ENCODE assay signal across 18 cellular contexts in the genomic region with DNA sequence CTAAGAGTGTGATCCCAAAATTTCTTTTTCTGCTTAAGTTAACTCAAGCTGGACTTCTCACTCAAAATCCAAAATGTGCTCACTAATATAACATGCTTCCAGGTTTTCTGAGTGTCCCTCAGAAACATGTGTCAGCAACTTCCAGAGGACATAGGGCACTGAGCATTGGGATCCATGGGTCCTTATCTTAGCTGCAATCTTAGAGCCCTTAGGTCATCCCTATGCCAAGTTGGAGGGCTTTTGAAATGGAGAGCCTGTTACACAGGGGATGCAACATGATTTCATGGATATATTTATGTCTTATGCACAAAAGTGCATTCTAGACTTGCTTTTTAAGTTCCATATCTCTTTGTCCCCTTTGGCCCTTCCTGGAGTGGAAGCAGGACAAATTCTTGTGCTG. TPM values are rescaled to one million over a fixed set of nuclear protein-coding genes. Genes with fewer than 3 reads are reported as not detected.
A peak's percentile ranks its signal among the peaks of the same experiment; 100 is the strongest.
DNase-seq lines count a peak whose midpoint lies in the region; ATAC-seq, FAIRE-seq and TF ChIP-seq lines count a peak whose summit lies in the region.
"Had no signal": no experiment of that assay in that cellular context is flagged by ENCODE, and none has a peak within 500 bp of the region (broad histone marks: within the 10 kb centered on the region; RNA-seq: fewer than 3 reads in every experiment).

No MANE protein-coding gene starts in this region.

- H3K79me2 ChIP-seq in Karpas-422 (ENCODE audit: low read length): no peaks in the 10 kb centered on the region
- H3K79me2 ChIP-seq in HepG2 (ENCODE audit: insufficient read depth, low read length): no peaks in the 10 kb centered on the region

- H3K9ac ChIP-seq in Karpas-422 (ENCODE audit: low read length) (no peak overlapping the region), HepG2 (ENCODE audit: insufficient read depth, low read depth, low read length) (peak overlapping the region; percentile 29; the same call in 1 of the 2 replicates)

- TF ChIP-seq EP300 in HepG2 (IDR thresholded peaks at IDR 0.05; ENCODE audit: low read depth in 2 of 2, low read length in 2 of 2) (no peak), HepG2 (CRISPR knock-in tag; IDR thresholded peaks at IDR 0.05; ENCODE audit: borderline replicate concordance) (no peak)

- CTCF ChIA-PET in HepG2 (lab: Yijun Ruan, JAX; ENCODE audit: low intra/inter-chr PET ratio, low total read pairs): no interaction called here

- H3K9me2 ChIP-seq in Karpas-422 (replicated peaks; ENCODE audit: insufficient read depth, low read length): no peaks in the 10 kb centered on the region

- no peak overlapping the region for H3K4me3 ChIP-seq in Karpas-422 (ENCODE audit: low read length)
- H3K4me3 ChIP-seq in ascending aorta: no peak overlapping the region
- H3K4me3 ChIP-seq in HepG2 (replicated peaks in 1 of 3; ENCODE audit: insufficient read depth in 1 of 3, low read depth in 2 of 3, low read length in 3 of 3): no peak overlapping the region
- H3K4me3 ChIP-seq: HAP-1 had no signal

- H3K9me3 ChIP-seq in Karpas-422 (ENCODE audit: low read length) (no peaks in the 10 kb centered on the region), ascending aorta (no peaks in the 10 kb centered on the region), HepG2 (ENCODE audit: low read length) (no peaks in the 10 kb centered on the region)
- H3K9me3 ChIP-seq: HAP-1 had no signal

- TF ChIP-seq POLR2A in HepG2 (IDR thresholded peaks at IDR 0.05; ENCODE audit: insufficient read depth in 1 of 2, low read depth in 2 of 2, low read length in 2 of 2): no peak

- H3K36me3 ChIP-seq in Karpas-422 (ENCODE audit: insufficient read depth, low read length): no peaks in the 10 kb centered on the region
- H3K36me3 ChIP-seq in ascending aorta: no peaks in the 10 kb centered on the region
- no peaks in the 10 kb centered on the region for H3K36me3 ChIP-seq in HepG2 (replicated peaks in 1 of 2; ENCODE audit: control insufficient read depth in 1 of 2, insufficient read depth in 2 of 2, low read length in 2 of 2)
- H3K36me3 ChIP-seq: HAP-1 had no signal

- TF ChIP-seq CTCF in ascending aorta (IDR thresholded peaks at IDR 0.05): no peak
- no peak for TF ChIP-seq CTCF in HepG2 (CRISPR knock-in tag; IDR thresholded peaks at IDR 0.05)

- H3K4me1 ChIP-seq in Karpas-422 (ENCODE audit: low read length) (no peaks in the 10 kb centered on the region), ascending aorta (no peaks in the 10 kb centered on the region), HepG2 (ENCODE audit: insufficient read depth, low read length) (peaks cover 50% of the 10 kb centered on the region)

- no peak for FAIRE-seq in HepG2 (lab: Jason Lieb, UNC)
- FAIRE-seq: GM12891, GM18507, H54 had no signal

- no TSS peak for BruUV-seq in HepG2 (replicated peaks; lab: Mats Ljungman, UMichigan)

- H3K27me3 ChIP-seq in Karpas-422 (ENCODE audit: low read length) (no peaks in the 10 kb centered on the region), ascending aorta (no peaks in the 10 kb centered on the region), HepG2 (ENCODE audit: control insufficient read depth in 1 of 2, insufficient read depth in 2 of 2, low read length in 2 of 2) (no peaks in the 10 kb centered on the region)

- in situ Hi-C loops in HepG2 (cut with HindIII; ENCODE audit: extremely low pct_ligation_motif_present, low pct_unique_long_range_greater_than_20kb): no loop called here

- POLR2A ChIA-PET in HepG2 (lab: Yijun Ruan, JAX): no interaction called here

- H3K4me2 ChIP-seq in Karpas-422 (ENCODE audit: low read depth, low read length, poor library complexity, severe bottlenecking): no peak overlapping the region
- H3K4me2 ChIP-seq in HepG2 (ENCODE audit: low read depth, low read length): no peak overlapping the region

- no peak for TF ChIP-seq RAD21 in HepG2 (CRISPR knock-in tag; IDR thresholded peaks at IDR 0.05)

- ATAC-seq in HepG2 (no peak), GM18517 (IDR thresholded peaks at IDR 0.05; ENCODE audit: unreplicated experiment) (no peak), HG02852 (IDR thresholded peaks at IDR 0.05; ENCODE audit: unreplicated experiment) (no peak)

- no peak overlapping the region for H3K27ac ChIP-seq in Karpas-422 (ENCODE audit: low read length)
- H3K27ac ChIP-seq in ascending aorta: peak overlapping the region; percentile 1 to 42
- no peak overlapping the region for H3K27ac ChIP-seq in HepG2 (ENCODE audit: extremely low read length, insufficient read depth, low read length)

- no peaks in the 10 kb centered on the region for H4K20me1 ChIP-seq in Karpas-422 (ENCODE audit: insufficient read depth, low read depth, low read length)
- no peaks in the 10 kb centered on the region for H4K20me1 ChIP-seq in HepG2 (ENCODE audit: insufficient read depth, low read length)

- intact Hi-C loops in ascending aorta (cut with DNase I): no loop called here
- intact Hi-C loops in HepG2 (cut with micrococcal nuclease; ENCODE audit: unreplicated experiment): loop anchor here (10.0 kb wide), 1 partner anchor 195 kb away; no protein-coding TSS in a partner anchor

- H2AFZ ChIP-seq in Karpas-422 (ENCODE audit: low read length): no peak overlapping the region
- H2AFZ ChIP-seq in HepG2 (ENCODE audit: low read length): no peak overlapping the region

- DNase-seq in Karpas-422 (peak; percentile 14), ascending aorta (ENCODE audit: low spot score in 2 of 2) (no peak), HepG2 (ENCODE audit: low spot score) (no peak), NCI-H2081 (lab: John Stamatoyannopoulos, UW) (no peak)
- DNase-seq: C1 segment of cervical spinal cord; Calu3; CD4-positive, alpha-beta memory T cell; COR-L47; DMS53; DMS79 treated with DMSO at 0.1 percent for 48 hours; GF-D8; GOT3 had no signal

TF ChIP-seq in HepG2, 621 proteins besides CTCF, POLR2A, EP300 and RAD21 (continues in another document):
- TF ChIP-seq ZNF232 (CRISPR knock-in tag; IDR thresholded peaks at IDR 0.05; ENCODE audit: borderline replicate concordance) (no peak), ZBTB1 (CRISPR knock-in tag; IDR thresholded peaks at IDR 0.05; ENCODE audit: borderline replicate concordance) (no peak), TBL1XR1 (IDR thresholded peaks at IDR 0.05; ENCODE audit: borderline replicate concordance, low read length, partially characterized antibody) (no peak), PRMT3 (CRISPR knock-in tag; IDR thresholded peaks at IDR 0.05; ENCODE audit: borderline replicate concordance, low read depth) (no peak), ARNT (IDR thresholded peaks at IDR 0.05) (no peak), TEAD2 (CRISPR knock-in tag; IDR thresholded peaks at IDR 0.05) (no peak), ZSCAN29 (CRISPR knock-in tag; conservative IDR thresholded peaks at IDR 0.05) (no peak)
- TF ChIP-seq, protein P1, sequence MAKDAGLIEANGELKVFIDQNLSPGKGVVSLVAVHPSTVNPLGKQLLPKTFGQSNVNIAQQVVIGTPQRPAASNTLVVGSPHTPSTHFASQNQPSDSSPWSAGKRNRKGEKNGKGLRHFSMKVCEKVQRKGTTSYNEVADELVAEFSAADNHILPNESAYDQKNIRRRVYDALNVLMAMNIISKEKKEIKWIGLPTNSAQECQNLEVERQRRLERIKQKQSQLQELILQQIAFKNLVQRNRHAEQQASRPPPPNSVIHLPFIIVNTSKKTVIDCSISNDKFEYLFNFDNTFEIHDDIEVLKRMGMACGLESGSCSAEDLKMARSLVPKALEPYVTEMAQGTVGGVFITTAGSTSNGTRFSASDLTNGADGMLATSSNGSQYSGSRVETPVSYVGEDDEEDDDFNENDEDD (CRISPR knock-in tag; IDR thresholded peaks at IDR 0.05; ENCODE audit: borderline replicate concordance): no peak

RNA-seq across cellular contexts. Expression of gene HCCS, which starts 11.7 kb away (rescaled TPM):
- 13.7 and 27.4 TPM in 2 replicates for total RNA-seq in Karpas-422 (2014; rRNA removed; shearing (Covaris generic); ENCODE audit: low replicate concordance)
- 65.0 TPM for total RNA-seq in ascending aorta
- 16.7 and 28.6 TPM in 2 replicates for total RNA-seq in HepG2 (2016; rRNA removed; fragmentation: Illumina TruSeq; extraction: Trizol)
- 4.0 and 4.5 TPM in 2 replicates for total RNA-seq in HepG2 (2016; cell fraction: cytosol; rRNA removed; fragmentation: Illumina TruSeq; extraction: Trizol; ENCODE audit: low read depth)
- total RNA-seq in HepG2 (2016; cell fraction: insoluble cytoplasmic fraction; rRNA removed; fragmentation: Illumina TruSeq; extraction: Trizol): 16.8 and 26.4 TPM in 2 replicates
- 9.5 and 14.0 TPM in 2 replicates for total RNA-seq in HepG2 (2016; cell fraction: membrane; rRNA removed; fragmentation: Illumina TruSeq; extraction: Trizol)
- 8.1 and 9.8 TPM in 2 replicates for total RNA-seq in HepG2 (2016; cell fraction: nucleus; rRNA removed; fragmentation: Illumina TruSeq; extraction: Trizol)
- 12.5 and 15.4 TPM in 2 replicates for polyA plus RNA-seq in HepG2 (2011; rRNA removed)
- 10.4 and 15.3 TPM in 2 replicates for polyA plus RNA-seq in HepG2 (2011; cell fraction: cytosol; rRNA removed)
- polyA plus RNA-seq in HepG2 (2011; cell fraction: nucleus; rRNA removed): 3.2 and 4.7 TPM in 2 replicates
- polyA plus RNA-seq in HepG2 (2012): 23.5 and 24.6 TPM in 2 replicates
- 7.0 and 10.8 TPM in 2 replicates for polyA plus RNA-seq in HepG2 (2016; cell fraction: cytosol; fragmentation: Illumina TruSeq; extraction: Trizol; ENCODE audit: low read depth)
- 42.3 and 43.1 TPM in 2 replicates for polyA plus RNA-seq in HepG2 (2016; cell fraction: insoluble cytoplasmic fraction; fragmentation: Illumina TruSeq; extraction: Trizol; ENCODE audit: low read depth)
- 10.8 and 13.1 TPM in 2 replicates for polyA plus RNA-seq in HepG2 (2016; cell fraction: membrane; fragmentation: Illumina TruSeq; extraction: Trizol; ENCODE audit: low read depth)
- polyA plus RNA-seq in HepG2 (2016; cell fraction: nucleus; fragmentation: Illumina TruSeq; extraction: Trizol; ENCODE audit: insufficient read depth, low read depth): 17.0 and 18.5 TPM in 2 replicates
- 8.2 and 36.9 TPM in 2 replicates for polyA minus RNA-seq in HepG2 (2011; rRNA and poly(A)+ RNA removed; ENCODE audit: low replicate concordance)
- polyA minus RNA-seq in HepG2 (2011; cell fraction: cytosol; rRNA and poly(A)+ RNA removed): 5.6 and 7.8 TPM in 2 replicates
- polyA minus RNA-seq in HepG2 (2011; cell fraction: nucleus; rRNA and poly(A)+ RNA removed): 4.1 and 5.2 TPM in 2 replicates

Comparison
In these comparisons a context has a peak if more than half of its experiments do, and no peak if none do; other contexts are left out.
1. H3K27ac ChIP-seq: peak in ascending aorta (2 of 2); none in Karpas-422 (single experiment) and HepG2 (single experiment).